Comparison of ENCODE assay signal across 8 cellular contexts in genomic region chr15:41283653-41284424, GRCh38. TPM values are rescaled to one million over a fixed set of nuclear protein-coding genes. Genes with fewer than 3 reads are reported as not detected.
DNase-seq lines count a peak whose midpoint lies in the region; ATAC-seq lines count a peak whose summit lies in the region.

No MANE protein-coding gene starts in this region.

- peaks cover 44% of the 10 kb centered on the region for H3K4me1 Mint-ChIP-seq in activated CD4-positive, alpha-beta T cell treated with anti-CD3 and anti-CD28 coated beads, Interleukin-2, amount 10 ng/mL, durations not matched to agents 7 days and 5 days

- no peaks in the 10 kb centered on the region for H3K27me3 Mint-ChIP-seq in activated CD4-positive, alpha-beta T cell treated with anti-CD3 and anti-CD28 coated beads, Interleukin-2, amount 10 ng/mL, durations not matched to agents 7 days and 5 days

- peak overlapping the region; percentile 94 for H3K27ac Mint-ChIP-seq in activated CD4-positive, alpha-beta T cell treated with anti-CD3 and anti-CD28 coated beads, Interleukin-2, amount 10 ng/mL, durations not matched to agents 7 days and 5 days

- POLR2A ChIA-PET in activated CD4-positive, alpha-beta T cell treated with anti-CD3 and anti-CD28 coated beads, Interleukin-2, amount 10 ng/mL, durations not matched to agents 7 days and 5 days (lab: Charles Lee), result no interaction called here

- peaks cover 6% of the 10 kb centered on the region for H3K9me3 Mint-ChIP-seq in activated CD4-positive, alpha-beta T cell treated with anti-CD3 and anti-CD28 coated beads, Interleukin-2, amount 10 ng/mL, durations not matched to agents 7 days and 5 days

- ATAC-seq in GM19351 (IDR thresholded peaks at IDR 0.05; ENCODE audit: unreplicated experiment) (peak; percentile 96), HG03520 (IDR thresholded peaks at IDR 0.05; ENCODE audit: unreplicated experiment) (peak; percentile 90)

- CTCF ChIA-PET in activated CD4-positive, alpha-beta T cell treated with anti-CD3 and anti-CD28 coated beads, Interleukin-2, amount 10 ng/mL, durations not matched to agents 7 days and 5 days (lab: Charles Lee), result interaction anchor here (2.4 kb wide), 1 partner anchor 53 kb away, joined by 6 read pairs; the partner anchor contains the start of genes CHP1 and EXD1

- peaks cover 48% of the 10 kb centered on the region for H3K36me3 Mint-ChIP-seq in activated CD4-positive, alpha-beta T cell treated with anti-CD3 and anti-CD28 coated beads, Interleukin-2, amount 10 ng/mL, durations not matched to agents 7 days and 5 days (ENCODE audit: low read depth)

- DNase-seq in C1 segment of cervical spinal cord (lab: John Stamatoyannopoulos, UW) (peak; percentile 64 to 97 (median 92)), NCI-H526 treated with DMSO at 0.1 percent for 48 hours (lab: John Stamatoyannopoulos, UW) (peak; percentile 97), dedifferentiated amniotic fluid mesenchymal stem cell (ENCODE audit: extremely low spot score) (peak; percentile 100), left kidney (ENCODE audit: low read depth, low spot score) (peak; percentile 100)
- DNase-seq in activated CD4-positive, alpha-beta T cell treated with anti-CD3 and anti-CD28 coated beads, Interleukin-2, amount 10 ng/mL, durations not matched to agents 7 days and 5 days, result peak; percentile 98
- DNase-seq in stimulated activated CD4-positive, alpha-beta T cell treated with anti-CD3 and anti-CD28 coated beads, Interleukin-1b, Interleukin-23, amount 100 ng/mL, for 48 hours, result peak; percentile 98

- peak overlapping the region; percentile 93 for H3K4me3 Mint-ChIP-seq in activated CD4-positive, alpha-beta T cell treated with anti-CD3 and anti-CD28 coated beads, Interleukin-2, amount 10 ng/mL, durations not matched to agents 7 days and 5 days

RNA-seq across cellular contexts. Expression of gene OIP5, which starts 48.6 kb away (rescaled TPM):
- 10 to 100 TPM; 18.9 to 21.9 TPM for total RNA-seq in activated CD4-positive, alpha-beta T cell treated with anti-CD3 and anti-CD28 coated beads, Interleukin-2, amount 10 ng/mL, durations not matched to agents 7 days and 5 days

RNA-seq across cellular contexts. Expression of gene NUSAP1, which starts 48.8 kb away (rescaled TPM):
- total RNA-seq in activated CD4-positive, alpha-beta T cell treated with anti-CD3 and anti-CD28 coated beads, Interleukin-2, amount 10 ng/mL, durations not matched to agents 7 days and 5 days, result 100 to 1,000 TPM; 310 to 336 TPM

RNA-seq across cellular contexts. Expression of gene CHP1, which starts 52.8 kb away (rescaled TPM):
- total RNA-seq in activated CD4-positive, alpha-beta T cell treated with anti-CD3 and anti-CD28 coated beads, Interleukin-2, amount 10 ng/mL, durations not matched to agents 7 days and 5 days, result 10 to 100 TPM; 59.2 to 61.1 TPM

RNA-seq across cellular contexts. Expression of gene EXD1, which starts 53.3 kb away (rescaled TPM):
- not detected for total RNA-seq in activated CD4-positive, alpha-beta T cell treated with anti-CD3 and anti-CD28 coated beads, Interleukin-2, amount 10 ng/mL, durations not matched to agents 7 days and 5 days

Comparison
In these comparisons a context has a peak if more than half of its experiments do, and no peak if none do; other contexts are left out.
1. Peak in every context shown above with its lines: DNase-seq and ATAC-seq.